ENCODE assay signal across 2 cellular contexts in the genomic region with DNA sequence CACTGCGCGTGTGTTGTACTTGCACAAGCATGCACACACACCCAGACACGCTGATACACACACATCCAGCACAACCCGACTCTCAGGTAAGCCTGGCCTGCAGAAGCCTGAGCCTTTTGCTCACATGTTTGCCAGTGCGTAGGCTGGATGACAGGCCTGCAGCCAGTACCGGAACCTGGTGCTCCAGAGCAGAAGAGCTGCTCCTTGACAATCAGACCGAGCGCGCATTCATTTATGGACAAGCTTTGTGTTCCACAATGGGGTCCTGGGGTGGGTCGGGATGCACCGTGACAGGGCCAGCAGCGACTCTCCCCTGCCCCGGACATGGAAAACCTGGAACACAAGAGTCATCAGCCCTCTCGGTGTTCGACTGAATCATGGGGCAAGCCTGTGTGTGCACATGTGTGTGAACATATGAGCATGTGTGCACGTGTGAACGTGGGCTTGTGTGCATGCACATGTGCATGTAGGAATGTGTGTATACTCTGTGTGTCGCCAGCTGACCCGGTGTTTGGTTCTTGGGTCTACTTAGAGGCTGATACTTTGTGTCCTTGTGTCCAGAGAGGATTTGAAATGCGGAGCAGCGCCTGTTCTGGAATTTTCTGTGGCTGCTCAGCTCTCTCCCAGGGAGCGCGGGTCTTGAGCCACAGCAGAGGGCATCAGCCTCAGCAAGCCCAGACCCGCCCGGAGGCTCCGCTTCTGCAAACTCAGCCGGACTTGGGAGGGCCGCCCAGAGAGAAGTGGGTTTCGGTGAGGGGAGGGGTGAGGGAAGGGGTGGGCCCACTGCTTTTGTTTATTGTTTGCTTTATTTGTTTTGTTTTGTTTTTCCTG.
A peak's percentile ranks its signal among the peaks of the same experiment; 100 is the strongest.
TF ChIP-seq lines count a peak whose summit lies in the region.

No MANE protein-coding gene starts in this region.

TF ChIP-seq in GM23338, 12 proteins besides CTCF, POLR2A, EP300 and RAD21 (continues in another document):
- TF ChIP-seq CREB1 (CRISPR knock-in tag; IDR thresholded peaks at IDR 0.05; ENCODE audit: low read depth) (no peak), NANOG (IDR thresholded peaks at IDR 0.05; ENCODE audit: borderline replicate concordance) (no peak), JUNB (IDR thresholded peaks at IDR 0.05; ENCODE audit: unreplicated experiment) (no peak), ZNF114 (CRISPR knock-in tag; IDR thresholded peaks at IDR 0.05) (no peak), STAT1 (IDR thresholded peaks at IDR 0.05; ENCODE audit: unreplicated experiment) (no peak), EZH2 (IDR thresholded peaks at IDR 0.05; ENCODE audit: low read depth, unreplicated experiment) (no peak), EZH2phosphoT487 (IDR thresholded peaks at IDR 0.05; ENCODE audit: unreplicated experiment) (no peak), ZNF331 (CRISPR knock-in tag; IDR thresholded peaks at IDR 0.05; ENCODE audit: low read depth) (no peak), POLR2AphosphoS5 (IDR thresholded peaks at IDR 0.05; ENCODE audit: low read depth) (no peak)
- TF ChIP-seq, protein P1, sequence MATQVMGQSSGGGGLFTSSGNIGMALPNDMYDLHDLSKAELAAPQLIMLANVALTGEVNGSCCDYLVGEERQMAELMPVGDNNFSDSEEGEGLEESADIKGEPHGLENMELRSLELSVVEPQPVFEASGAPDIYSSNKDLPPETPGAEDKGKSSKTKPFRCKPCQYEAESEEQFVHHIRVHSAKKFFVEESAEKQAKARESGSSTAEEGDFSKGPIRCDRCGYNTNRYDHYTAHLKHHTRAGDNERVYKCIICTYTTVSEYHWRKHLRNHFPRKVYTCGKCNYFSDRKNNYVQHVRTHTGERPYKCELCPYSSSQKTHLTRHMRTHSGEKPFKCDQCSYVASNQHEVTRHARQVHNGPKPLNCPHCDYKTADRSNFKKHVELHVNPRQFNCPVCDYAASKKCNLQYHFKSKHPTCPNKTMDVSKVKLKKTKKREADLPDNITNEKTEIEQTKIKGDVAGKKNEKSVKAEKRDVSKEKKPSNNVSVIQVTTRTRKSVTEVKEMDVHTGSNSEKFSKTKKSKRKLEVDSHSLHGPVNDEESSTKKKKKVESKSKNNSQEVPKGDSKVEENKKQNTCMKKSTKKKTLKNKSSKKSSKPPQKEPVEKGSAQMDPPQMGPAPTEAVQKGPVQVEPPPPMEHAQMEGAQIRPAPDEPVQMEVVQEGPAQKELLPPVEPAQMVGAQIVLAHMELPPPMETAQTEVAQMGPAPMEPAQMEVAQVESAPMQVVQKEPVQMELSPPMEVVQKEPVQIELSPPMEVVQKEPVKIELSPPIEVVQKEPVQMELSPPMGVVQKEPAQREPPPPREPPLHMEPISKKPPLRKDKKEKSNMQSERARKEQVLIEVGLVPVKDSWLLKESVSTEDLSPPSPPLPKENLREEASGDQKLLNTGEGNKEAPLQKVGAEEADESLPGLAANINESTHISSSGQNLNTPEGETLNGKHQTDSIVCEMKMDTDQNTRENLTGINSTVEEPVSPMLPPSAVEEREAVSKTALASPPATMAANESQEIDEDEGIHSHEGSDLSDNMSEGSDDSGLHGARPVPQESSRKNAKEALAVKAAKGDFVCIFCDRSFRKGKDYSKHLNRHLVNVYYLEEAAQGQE (IDR thresholded peaks at IDR 0.05; ENCODE audit: unreplicated experiment) = no peak
- TF ChIP-seq, protein P2, sequence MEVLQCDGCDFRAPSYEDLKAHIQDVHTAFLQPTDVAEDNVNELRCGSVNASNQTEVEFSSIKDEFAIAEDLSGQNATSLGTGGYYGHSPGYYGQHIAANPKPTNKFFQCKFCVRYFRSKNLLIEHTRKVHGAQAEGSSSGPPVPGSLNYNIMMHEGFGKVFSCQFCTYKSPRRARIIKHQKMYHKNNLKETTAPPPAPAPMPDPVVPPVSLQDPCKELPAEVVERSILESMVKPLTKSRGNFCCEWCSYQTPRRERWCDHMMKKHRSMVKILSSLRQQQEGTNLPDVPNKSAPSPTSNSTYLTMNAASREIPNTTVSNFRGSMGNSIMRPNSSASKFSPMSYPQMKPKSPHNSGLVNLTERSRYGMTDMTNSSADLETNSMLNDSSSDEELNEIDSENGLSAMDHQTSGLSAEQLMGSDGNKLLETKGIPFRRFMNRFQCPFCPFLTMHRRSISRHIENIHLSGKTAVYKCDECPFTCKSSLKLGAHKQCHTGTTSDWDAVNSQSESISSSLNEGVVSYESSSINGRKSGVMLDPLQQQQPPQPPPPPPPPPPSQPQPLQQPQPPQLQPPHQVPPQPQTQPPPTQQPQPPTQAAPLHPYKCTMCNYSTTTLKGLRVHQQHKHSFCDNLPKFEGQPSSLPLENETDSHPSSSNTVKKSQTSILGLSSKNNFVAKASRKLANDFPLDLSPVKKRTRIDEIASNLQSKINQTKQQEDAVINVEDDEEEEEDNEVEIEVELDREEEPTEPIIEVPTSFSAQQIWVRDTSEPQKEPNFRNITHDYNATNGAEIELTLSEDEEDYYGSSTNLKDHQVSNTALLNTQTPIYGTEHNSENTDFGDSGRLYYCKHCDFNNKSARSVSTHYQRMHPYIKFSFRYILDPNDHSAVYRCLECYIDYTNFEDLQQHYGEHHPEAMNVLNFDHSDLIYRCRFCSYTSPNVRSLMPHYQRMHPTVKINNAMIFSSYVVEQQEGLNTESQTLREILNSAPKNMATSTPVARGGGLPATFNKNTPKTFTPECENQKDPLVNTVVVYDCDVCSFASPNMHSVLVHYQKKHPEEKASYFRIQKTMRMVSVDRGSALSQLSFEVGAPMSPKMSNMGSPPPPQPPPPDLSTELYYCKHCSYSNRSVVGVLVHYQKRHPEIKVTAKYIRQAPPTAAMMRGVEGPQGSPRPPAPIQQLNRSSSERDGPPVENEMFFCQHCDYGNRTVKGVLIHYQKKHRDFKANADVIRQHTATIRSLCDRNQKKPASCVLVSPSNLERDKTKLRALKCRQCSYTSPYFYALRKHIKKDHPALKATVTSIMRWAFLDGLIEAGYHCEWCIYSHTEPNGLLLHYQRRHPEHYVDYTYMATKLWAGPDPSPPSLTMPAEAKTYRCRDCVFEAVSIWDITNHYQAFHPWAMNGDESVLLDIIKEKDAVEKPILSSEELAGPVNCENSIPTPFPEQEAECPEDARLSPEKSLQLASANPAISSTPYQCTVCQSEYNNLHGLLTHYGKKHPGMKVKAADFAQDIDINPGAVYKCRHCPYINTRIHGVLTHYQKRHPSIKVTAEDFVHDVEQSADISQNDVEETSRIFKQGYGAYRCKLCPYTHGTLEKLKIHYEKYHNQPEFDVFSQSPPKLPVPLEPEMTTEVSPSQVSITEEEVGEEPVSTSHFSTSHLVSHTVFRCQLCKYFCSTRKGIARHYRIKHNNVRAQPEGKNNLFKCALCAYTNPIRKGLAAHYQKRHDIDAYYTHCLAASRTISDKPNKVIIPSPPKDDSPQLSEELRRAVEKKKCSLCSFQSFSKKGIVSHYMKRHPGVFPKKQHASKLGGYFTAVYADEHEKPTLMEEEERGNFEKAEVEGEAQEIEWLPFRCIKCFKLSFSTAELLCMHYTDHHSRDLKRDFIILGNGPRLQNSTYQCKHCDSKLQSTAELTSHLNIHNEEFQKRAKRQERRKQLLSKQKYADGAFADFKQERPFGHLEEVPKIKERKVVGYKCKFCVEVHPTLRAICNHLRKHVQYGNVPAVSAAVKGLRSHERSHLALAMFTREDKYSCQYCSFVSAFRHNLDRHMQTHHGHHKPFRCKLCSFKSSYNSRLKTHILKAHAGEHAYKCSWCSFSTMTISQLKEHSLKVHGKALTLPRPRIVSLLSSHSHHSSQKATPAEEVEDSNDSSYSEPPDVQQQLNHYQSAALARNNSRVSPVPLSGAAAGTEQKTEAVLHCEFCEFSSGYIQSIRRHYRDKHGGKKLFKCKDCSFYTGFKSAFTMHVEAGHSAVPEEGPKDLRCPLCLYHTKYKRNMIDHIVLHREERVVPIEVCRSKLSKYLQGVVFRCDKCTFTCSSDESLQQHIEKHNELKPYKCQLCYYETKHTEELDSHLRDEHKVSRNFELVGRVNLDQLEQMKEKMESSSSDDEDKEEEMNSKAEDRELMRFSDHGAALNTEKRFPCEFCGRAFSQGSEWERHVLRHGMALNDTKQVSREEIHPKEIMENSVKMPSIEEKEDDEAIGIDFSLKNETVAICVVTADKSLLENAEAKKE (CRISPR knock-in tag; IDR thresholded peaks at IDR 0.05) = no peak

TF ChIP-seq in endothelial cell of umbilical vein, 7 proteins besides CTCF, POLR2A, EP300 and RAD21:
- no peak for TF ChIP-seq GATA2 (IDR thresholded peaks at IDR 0.05; ENCODE audit: insufficient read depth, insufficient read length, low read depth, low read length)
- peak; percentile 63 for TF ChIP-seq EZH2 (IDR thresholded peaks at IDR 0.05; ENCODE audit: borderline replicate concordance, low read depth, low read length, severe bottlenecking)
TF ChIP-seq in endothelial cell of umbilical vein: peak in this region for 1.
